In genomic region chr7:98372993-98373392, GRCh38 we compare ENCODE assay signal across 14 cellular contexts. TPM values are rescaled to one million over a fixed set of nuclear protein-coding genes. Genes with fewer than 3 reads are reported as not detected.
DNase-seq lines count a peak whose midpoint lies in the region; ATAC-seq, FAIRE-seq and TF ChIP-seq lines count a peak whose summit lies in the region.
"Had no signal": no experiment of that assay in that cellular context is flagged by ENCODE, and none has a peak within 500 bp of the region (broad histone marks: within the 10 kb centered on the region; RNA-seq: fewer than 3 reads in every experiment).

No MANE protein-coding gene starts in this region.

- no peak for TF ChIP-seq POLR2A in uterus (IDR thresholded peaks at IDR 0.05)

- H3K9me1 ChIP-seq in keratinocyte (ENCODE audit: control insufficient read depth, extremely low read depth, insufficient read depth, low read length) = no peaks in the 10 kb centered on the region

- H2AFZ ChIP-seq in keratinocyte (ENCODE audit: control insufficient read depth, low read length) = no peak overlapping the region

- dilution Hi-C loops in keratinocyte (cut with MboI; ENCODE audit: extremely low pct_ligation_motif_present, low sequenced_read_pairs) = no loop called here

- in situ Hi-C loops in astrocyte of the cerebellum (cut with HindIII; ENCODE audit: low sequenced_read_pairs) = no loop called here

- peaks cover 28% of the 10 kb centered on the region for H3K4me1 ChIP-seq in keratinocyte (ENCODE audit: control insufficient read depth, extremely low read depth, insufficient read depth, low read length)
- no peaks in the 10 kb centered on the region for H3K4me1 ChIP-seq in uterus
- H3K4me1 ChIP-seq: esophagus muscularis mucosa had no signal

- peaks cover 0 to 2% of the 10 kb centered on the region in 2 experiments for H3K36me3 ChIP-seq in keratinocyte (ENCODE audit: control insufficient read depth in 2 of 2, extremely low read depth in 1 of 2, insufficient read depth in 2 of 2, low read length in 2 of 2)
- H3K36me3 ChIP-seq in uterus = no peaks in the 10 kb centered on the region
- H3K36me3 ChIP-seq: esophagus muscularis mucosa had no signal

- H3K27me3 Mint-ChIP-seq in Calu3 (ENCODE audit: unreplicated experiment) (no peaks in the 10 kb centered on the region), natural killer cell (ENCODE audit: low read depth in 2 of 2) (no peaks in the 10 kb centered on the region)

- ATAC-seq in GM19463 (IDR thresholded peaks at IDR 0.05; ENCODE audit: unreplicated experiment) (no peak), natural killer cell (no peak)
- ATAC-seq: body of pancreas, left cardiac atrium had no signal

- H3K4me3 Mint-ChIP-seq in Calu3 (ENCODE audit: low read depth, unreplicated experiment) (no peak overlapping the region), natural killer cell (no peak overlapping the region)

- H3K4me1 Mint-ChIP-seq in Calu3 (ENCODE audit: low read depth, unreplicated experiment) = peaks cover 8% of the 10 kb centered on the region
- no peaks in the 10 kb centered on the region for H3K4me1 Mint-ChIP-seq in natural killer cell

- H4K20me1 ChIP-seq in keratinocyte (ENCODE audit: control insufficient read depth, extremely low read depth, insufficient read depth, low read length) = peaks cover under 1% of the 10 kb centered on the region

- H3K4me3 ChIP-seq in astrocyte of the cerebellum (ENCODE audit: low read depth, low read length) = no peak overlapping the region
- no peak overlapping the region for H3K4me3 ChIP-seq in keratinocyte (ENCODE audit: control insufficient read depth in 2 of 3, extremely low read depth in 1 of 3, insufficient read depth in 2 of 3, low read depth in 1 of 3, low read length in 3 of 3)
- H3K4me3 ChIP-seq in uterus = no peak overlapping the region
- H3K4me3 ChIP-seq: body of pancreas, esophagus muscularis mucosa had no signal

- intact Hi-C loops in Calu3 (cut with micrococcal nuclease; ENCODE audit: unreplicated experiment) (no loop called here), uterus (cut with DNase I; ENCODE audit: low total_unique reads) (no loop called here), natural killer cell (cut with micrococcal nuclease) (no loop called here)

- H3K9me3 Mint-ChIP-seq in Calu3 (ENCODE audit: low read depth, unreplicated experiment) = no peaks in the 10 kb centered on the region
- H3K9me3 Mint-ChIP-seq in natural killer cell = no peaks in the 10 kb centered on the region

- peak overlapping the region; percentile 49 for H3K4me2 ChIP-seq in keratinocyte (ENCODE audit: control insufficient read depth, extremely low read depth, insufficient read depth, low read depth, low read length)

- H3K27ac Mint-ChIP-seq in Calu3 (ENCODE audit: unreplicated experiment) (peak overlapping the region; percentile 74), natural killer cell (no peak overlapping the region)

- CTCF ChIA-PET in Calu3 (lab: Charles Lee) = interaction anchor here (0.6 to 3.5 kb wide), 4 partner anchors 11 to 203 kb away, joined by 3 to 17 read pairs (median 3); partner anchors contain the start of gene BAIAP2L1

- no peak overlapping the region for H3K9ac ChIP-seq in keratinocyte (ENCODE audit: control insufficient read depth, extremely low read depth, insufficient read depth, low read length)

- peak overlapping the region; percentile 76 for H3K27ac ChIP-seq in keratinocyte (ENCODE audit: control insufficient read depth, insufficient read depth, low read length)
- H3K27ac ChIP-seq in uterus = no peak overlapping the region
- H3K27ac ChIP-seq: esophagus muscularis mucosa had no signal

- H3K27me3 ChIP-seq in keratinocyte (ENCODE audit: control insufficient read depth, extremely low read depth, insufficient read depth, low read length) (no peaks in the 10 kb centered on the region), uterus (no peaks in the 10 kb centered on the region)
- H3K27me3 ChIP-seq: body of pancreas had no signal

- no TSS peak for BruUV-seq in Calu3 (replicated peaks; lab: Mats Ljungman, UMichigan)

- peaks cover 74% of the 10 kb centered on the region for H3K79me2 ChIP-seq in keratinocyte (ENCODE audit: control insufficient read depth, insufficient read depth, low read length)

- peak; percentile 82 for FAIRE-seq in keratinocyte (lab: Jason Lieb, UNC)
- FAIRE-seq: TTC549 had no signal

- H3K9me3 ChIP-seq in keratinocyte (ENCODE audit: control insufficient read depth, low read depth, low read length) = no peaks in the 10 kb centered on the region
- no peaks in the 10 kb centered on the region for H3K9me3 ChIP-seq in uterus
- H3K9me3 ChIP-seq: body of pancreas, esophagus muscularis mucosa had no signal

- TF ChIP-seq CTCF in Calu3 (IDR thresholded peaks at IDR 0.05; ENCODE audit: unreplicated experiment) = no peak
- no peak for TF ChIP-seq CTCF in astrocyte of the cerebellum (IDR thresholded peaks at IDR 0.05; ENCODE audit: low read depth, low read length, missing control alignments)
- TF ChIP-seq CTCF in keratinocyte (optimal IDR thresholded peaks at IDR 0.05 in 1 of 3, IDR thresholded peaks at IDR 0.05 in 1 of 3, conservative IDR thresholded peaks at IDR 0.05 in 1 of 3; ENCODE audit: extremely low read depth in 1 of 3, insufficient read depth in 2 of 3, low read length in 3 of 3) = no peak
- no peak for TF ChIP-seq CTCF in uterus (IDR thresholded peaks at IDR 0.05)
- TF ChIP-seq CTCF in natural killer cell (IDR thresholded peaks at IDR 0.05) = no peak

- DNase-seq in Calu3 = no peak
- peak; percentile 91 for DNase-seq in NCI-H2171 treated with DMSO at 0.1 percent for 48 hours (lab: John Stamatoyannopoulos, UW)
- DNase-seq in astrocyte of the cerebellum (ENCODE audit: low read depth) = peak; percentile 91
- DNase-seq in keratinocyte (ENCODE audit: low read depth, low spot score) = peak; percentile 71
- DNase-seq in uterus = no peak
- DNase-seq in NCI-H1436 (lab: John Stamatoyannopoulos, UW) = no peak
- DNase-seq in natural killer cell = no peak
- DNase-seq: activated T-cell treated with anti-CD3 and anti-CD28 coated beads for 4 hours; left cardiac atrium; stimulated activated CD4-positive, alpha-beta T cell treated with anti-CD3 and anti-CD28 coated beads, Interleukin-2, amount 100 ng/mL, for 24 hours had no signal

- H3K36me3 Mint-ChIP-seq in Calu3 (ENCODE audit: insufficient read depth, unreplicated experiment) (peaks cover 14% of the 10 kb centered on the region), natural killer cell (no peaks in the 10 kb centered on the region)

RNA-seq across cellular contexts. Expression of gene BAIAP2L1, which starts 27.9 kb away (rescaled TPM):
- 55.8 and 63.8 TPM in 2 replicates for total RNA-seq in Calu3 (2022)
- polyA plus RNA-seq in keratinocyte = 38.7 to 49.0 TPM (median 41.7 TPM) in 3 replicates
- 73.3 TPM for polyA plus RNA-seq in keratinocyte (2011; ENCODE audit: low read depth)
- 45.4 and 52.2 TPM in 2 replicates for polyA plus RNA-seq in keratinocyte (2011; cell fraction: cytosol; rRNA removed)
- 86.6 and 102 TPM in 2 replicates for polyA plus RNA-seq in keratinocyte (2011; cell fraction: nucleus; rRNA removed)
- 35.6 and 40.3 TPM in 2 replicates for polyA plus RNA-seq in keratinocyte (2012; ENCODE audit: low replicate concordance)
- polyA minus RNA-seq in keratinocyte = 39.6 to 50.3 TPM (median 42.2 TPM) in 3 replicates
- 33.2 TPM for polyA minus RNA-seq in keratinocyte (2011; cell fraction: cytosol; rRNA and poly(A)+ RNA removed)
- polyA minus RNA-seq in keratinocyte (2011; cell fraction: nucleus; rRNA and poly(A)+ RNA removed) = 34.5 and 47.5 TPM in 2 replicates
- total RNA-seq in uterus = 1 to 10 TPM in 3 of 4 donors, not detected in 1; 1.0 to 4.3 (median 2.1) TPM
- total RNA-seq in natural killer cell = not detected

Comparison
In these comparisons a context has a peak if more than half of its experiments do, and no peak if none do; other contexts are left out.
1. DNase-seq: peak in NCI-H2171 treated with DMSO at 0.1 percent for 48 hours (single experiment), astrocyte of the cerebellum (single experiment) and keratinocyte (single experiment); none in Calu3 (single experiment), uterus (0 of 2), NCI-H1436 (single experiment) and natural killer cell (single experiment).
2. RNA of gene BAIAP2L1, which starts 27.9 kb away (total RNA-seq): 55.8 to 63.8 TPM in Calu3; 1.0 to 4.3 TPM in uterus and not detected in natural killer cell; every median in the first group is over 10 times any median in the second.